In genomic region chr3:71704915-71705314, GRCh38 we compare ENCODE assay signal across 17 cellular contexts. TPM values are rescaled to one million over a fixed set of nuclear protein-coding genes. Genes with fewer than 3 reads are reported as not detected.
DNase-seq lines count a peak whose midpoint lies in the region; ATAC-seq lines count a peak whose summit lies in the region.
"Had no signal": no experiment of that assay in that cellular context is flagged by ENCODE, and none has a peak within 500 bp of the region (broad histone marks: within the 10 kb centered on the region; RNA-seq: fewer than 3 reads in every experiment).

No MANE protein-coding gene starts in this region.

- H2BK120ac ChIP-seq in neuronal stem cell (ENCODE audit: low read depth, low read length): no peak overlapping the region

- no peak overlapping the region for H3K4me3 ChIP-seq in neuronal stem cell (ENCODE audit: low read length in 2 of 2)

- no peak overlapping the region for H4K91ac ChIP-seq in neuronal stem cell (ENCODE audit: low read depth, low read length, poor library complexity)

- H3K36me3 Mint-ChIP-seq in activated naive CD4-positive, alpha-beta T cell treated with anti-CD3 and anti-CD28 coated beads, Interleukin-2, amount 10 ng/mL, durations not matched to agents 7 days and 5 days: peaks cover 78% of the 10 kb centered on the region
- peaks cover 54% of the 10 kb centered on the region for H3K36me3 Mint-ChIP-seq in T-cell
- H3K36me3 Mint-ChIP-seq in activated naive CD8-positive, alpha-beta T cell treated with anti-CD3 and anti-CD28 coated beads, Interleukin-2, amount 10 ng/mL, durations not matched to agents 7 days and 5 days: peaks cover 52% of the 10 kb centered on the region
- peaks cover 0 to 56% (median 14%) of the 10 kb centered on the region in 3 donors for H3K36me3 Mint-ChIP-seq in naive thymus-derived CD8-positive, alpha-beta T cell

- no peak overlapping the region for H2BK12ac ChIP-seq in neuronal stem cell (ENCODE audit: low read length)

- no peak overlapping the region for H2AFZ ChIP-seq in neuronal stem cell (ENCODE audit: low read length)

- H3K36me3 ChIP-seq in neuronal stem cell (replicated peaks in 1 of 2; ENCODE audit: control insufficient read depth in 2 of 2, insufficient read depth in 2 of 2, low read length in 2 of 2): no peaks in the 10 kb centered on the region

- peaks cover 81% of the 10 kb centered on the region for H3K4me1 Mint-ChIP-seq in activated naive CD4-positive, alpha-beta T cell treated with anti-CD3 and anti-CD28 coated beads, Interleukin-2, amount 10 ng/mL, durations not matched to agents 7 days and 5 days
- H3K4me1 Mint-ChIP-seq in T-cell: peaks cover 65 to 87% (median 84%) of the 10 kb centered on the region in 3 donors
- peaks cover 62% of the 10 kb centered on the region for H3K4me1 Mint-ChIP-seq in activated naive CD8-positive, alpha-beta T cell treated with anti-CD3 and anti-CD28 coated beads, Interleukin-2, amount 10 ng/mL, durations not matched to agents 7 days and 5 days
- H3K4me1 Mint-ChIP-seq in naive thymus-derived CD8-positive, alpha-beta T cell: peaks cover 20 to 69% (median 60%) of the 10 kb centered on the region in 4 donors

- H3K27me3 ChIP-seq in neuronal stem cell (ENCODE audit: control insufficient read depth in 3 of 3, insufficient read depth in 3 of 3, low read depth in 1 of 3, low read length in 3 of 3): no peaks in the 10 kb centered on the region

- CTCF ChIA-PET in activated naive CD4-positive, alpha-beta T cell treated with anti-CD3 and anti-CD28 coated beads, Interleukin-2, amount 10 ng/mL, durations not matched to agents 7 days and 5 days (lab: Charles Lee): interaction anchor here (1.0 kb wide), 1 partner anchor 170 kb away, joined by 3 read pairs; no protein-coding TSS in a partner anchor
- CTCF ChIA-PET in T-cell (lab: Charles Lee): interaction anchor here in 1 of 2 donors (0.5 kb wide), 1 partner anchor 413 kb away, joined by 3 read pairs; no protein-coding TSS in a partner anchor

- H2BK5ac ChIP-seq in neuronal stem cell (ENCODE audit: low read length): no peak overlapping the region

- no peak overlapping the region for H3K27ac ChIP-seq in neuronal stem cell (replicated peaks; ENCODE audit: low read length)

- H3K27ac Mint-ChIP-seq in activated naive CD4-positive, alpha-beta T cell treated with anti-CD3 and anti-CD28 coated beads, Interleukin-2, amount 10 ng/mL, durations not matched to agents 7 days and 5 days: peak overlapping the region; percentile 64
- H3K27ac Mint-ChIP-seq in T-cell: peak overlapping the region; percentile 64 to 83
- H3K27ac Mint-ChIP-seq in activated naive CD8-positive, alpha-beta T cell treated with anti-CD3 and anti-CD28 coated beads, Interleukin-2, amount 10 ng/mL, durations not matched to agents 7 days and 5 days: peak overlapping the region; percentile 62
- H3K27ac Mint-ChIP-seq in naive thymus-derived CD8-positive, alpha-beta T cell: peak overlapping the region in 7 of 10 donors; percentile 25 to 80 (median 41)
- H3K27ac Mint-ChIP-seq: HFFc6 had no signal

- no peak overlapping the region for H2AK5ac ChIP-seq in neuronal stem cell (ENCODE audit: low read depth, low read length)

- no peaks in the 10 kb centered on the region for H3K9me3 Mint-ChIP-seq in activated naive CD4-positive, alpha-beta T cell treated with anti-CD3 and anti-CD28 coated beads, Interleukin-2, amount 10 ng/mL, durations not matched to agents 7 days and 5 days
- no peaks in the 10 kb centered on the region for H3K9me3 Mint-ChIP-seq in T-cell
- no peaks in the 10 kb centered on the region for H3K9me3 Mint-ChIP-seq in activated naive CD8-positive, alpha-beta T cell treated with anti-CD3 and anti-CD28 coated beads, Interleukin-2, amount 10 ng/mL, durations not matched to agents 7 days and 5 days
- no peaks in the 10 kb centered on the region for H3K9me3 Mint-ChIP-seq in naive thymus-derived CD8-positive, alpha-beta T cell
- H3K9me3 Mint-ChIP-seq: CD8-positive, alpha-beta memory T cell; HFFc6 had no signal

- no peak overlapping the region for H3K4me2 ChIP-seq in neuronal stem cell (ENCODE audit: insufficient read depth, low read length, poor library complexity, severe bottlenecking)

- no peak overlapping the region for H3K4ac ChIP-seq in neuronal stem cell (ENCODE audit: low read length)

- no peak overlapping the region for H3K14ac ChIP-seq in neuronal stem cell (ENCODE audit: low read length)

- no peaks in the 10 kb centered on the region for H3K9me3 ChIP-seq in neuronal stem cell (replicated peaks in 1 of 2; ENCODE audit: control insufficient read depth in 2 of 2, insufficient read depth in 1 of 2, low read depth in 1 of 2, low read length in 2 of 2)

- no peak for ATAC-seq in T-cell (replicated peaks in 1 of 4)
- ATAC-seq in activated naive CD8-positive, alpha-beta T cell treated with anti-CD3 and anti-CD28 coated beads, Interleukin-2, amount 10 ng/mL, durations not matched to agents 7 days and 5 days (ENCODE audit: low read depth): no peak
- no peak for ATAC-seq in naive thymus-derived CD8-positive, alpha-beta T cell
- ATAC-seq: PC-3 had no signal

- POLR2A ChIA-PET in T-cell (lab: Charles Lee): no interaction called here
- POLR2A ChIA-PET in activated naive CD8-positive, alpha-beta T cell treated with anti-CD3 and anti-CD28 coated beads, Interleukin-2, amount 10 ng/mL, durations not matched to agents 7 days and 5 days (lab: Charles Lee): interaction anchor here (1.1 kb wide), 1 partner anchor 19 kb away, joined by 8 read pairs; the partner anchor contains the start of gene EIF4E3
- POLR2A ChIA-PET in naive thymus-derived CD8-positive, alpha-beta T cell (lab: Charles Lee): no interaction called here

- H4K8ac ChIP-seq in neuronal stem cell (ENCODE audit: low read depth, low read length): no peak overlapping the region

- no peak overlapping the region for H3K9ac ChIP-seq in neuronal stem cell (ENCODE audit: low read depth, low read length, poor library complexity)

- H3K4me1 ChIP-seq in neuronal stem cell (ENCODE audit: control insufficient read depth in 2 of 2, insufficient read depth in 1 of 2, low read depth in 1 of 2, low read length in 2 of 2): no peaks in the 10 kb centered on the region

- H3K4me3 Mint-ChIP-seq in activated naive CD4-positive, alpha-beta T cell treated with anti-CD3 and anti-CD28 coated beads, Interleukin-2, amount 10 ng/mL, durations not matched to agents 7 days and 5 days: no peak overlapping the region
- H3K4me3 Mint-ChIP-seq in T-cell: no peak overlapping the region
- H3K4me3 Mint-ChIP-seq in activated naive CD8-positive, alpha-beta T cell treated with anti-CD3 and anti-CD28 coated beads, Interleukin-2, amount 10 ng/mL, durations not matched to agents 7 days and 5 days: no peak overlapping the region
- peak overlapping the region in 1 of 10 donors; percentile 30 for H3K4me3 Mint-ChIP-seq in naive thymus-derived CD8-positive, alpha-beta T cell
- H3K4me3 Mint-ChIP-seq: HFFc6 had no signal

- H3K27me3 Mint-ChIP-seq in activated naive CD4-positive, alpha-beta T cell treated with anti-CD3 and anti-CD28 coated beads, Interleukin-2, amount 10 ng/mL, durations not matched to agents 7 days and 5 days: no peaks in the 10 kb centered on the region
- H3K27me3 Mint-ChIP-seq in T-cell: no peaks in the 10 kb centered on the region
- no peaks in the 10 kb centered on the region for H3K27me3 Mint-ChIP-seq in activated naive CD8-positive, alpha-beta T cell treated with anti-CD3 and anti-CD28 coated beads, Interleukin-2, amount 10 ng/mL, durations not matched to agents 7 days and 5 days
- no peaks in the 10 kb centered on the region for H3K27me3 Mint-ChIP-seq in naive thymus-derived CD8-positive, alpha-beta T cell
- H3K27me3 Mint-ChIP-seq: CD8-positive, alpha-beta memory T cell had no signal

- H2BK15ac ChIP-seq in neuronal stem cell (ENCODE audit: low read length): no peak overlapping the region

- H3K23ac ChIP-seq in neuronal stem cell (ENCODE audit: low read depth, low read length, poor library complexity): no peak overlapping the region

- no peaks in the 10 kb centered on the region for H3K79me1 ChIP-seq in neuronal stem cell (ENCODE audit: low read depth, low read length)

- no peak for DNase-seq in activated naive CD4-positive, alpha-beta T cell treated with anti-CD3 and anti-CD28 coated beads, Interleukin-2, amount 10 ng/mL, durations not matched to agents 7 days and 5 days
- DNase-seq in activated naive CD4-positive, alpha-beta T cell treated with Interleukin-2 at 50 U/mL for 16 hours: no peak
- no peak for DNase-seq in T-cell
- DNase-seq in activated naive CD8-positive, alpha-beta T cell treated with anti-CD3 and anti-CD28 coated beads, Interleukin-2, amount 10 ng/mL, durations not matched to agents 7 days and 5 days: no peak
- DNase-seq in naive thymus-derived CD8-positive, alpha-beta T cell: no peak
- no peak for DNase-seq in cortex of kidney (lab: John Stamatoyannopoulos, UW)
- no peak for DNase-seq in neuronal stem cell (ENCODE audit: low spot score)
- no peak for DNase-seq in stimulated activated CD4-positive, alpha-beta T cell treated with anti-CD3 and anti-CD28 coated beads, Interleukin-1b, Interleukin-23, amount 100 ng/mL, for 48 hours
- DNase-seq: ACHN; CD8-positive, alpha-beta memory T cell; HFFc6; KG1; NCI-H1105; NCI-H187; NCI-H446; PC-3 had no signal

- H3K18ac ChIP-seq in neuronal stem cell (ENCODE audit: low read length): no peak overlapping the region

RNA-seq across cellular contexts. Expression of gene EIF4E3, which starts 20.3 kb away (rescaled TPM):
- total RNA-seq in T-cell: 10 to 100 TPM; 32.3 to 62.5 (median 58.6) TPM
- 10 to 100 TPM; 63.6 to 64.6 TPM for total RNA-seq in activated naive CD8-positive, alpha-beta T cell treated with anti-CD3 and anti-CD28 coated beads, Interleukin-2, amount 10 ng/mL, durations not matched to agents 7 days and 5 days
- 10 to 100 TPM; 37.8 to 38.2 TPM for total RNA-seq in naive thymus-derived CD8-positive, alpha-beta T cell
- polyA plus RNA-seq in naive thymus-derived CD8-positive, alpha-beta T cell: 10 to 100 TPM; 23.3 to 48.3 (median 32.1) TPM
- 9.8 TPM for polyA plus RNA-seq in neuronal stem cell (2013, experiment 1 of 2)
- polyA plus RNA-seq in neuronal stem cell (2013, experiment 2 of 2): 10.8 TPM

RNA-seq across cellular contexts. Expression of gene GPR27, which starts 48.7 kb away (rescaled TPM):
- 1 to 10 TPM in 2 of 5 donors, under 1 TPM in 3; 0.42 to 1.3 (median 0.73) TPM for total RNA-seq in T-cell
- under 1 TPM; 0.17 to 0.28 TPM for total RNA-seq in activated naive CD8-positive, alpha-beta T cell treated with anti-CD3 and anti-CD28 coated beads, Interleukin-2, amount 10 ng/mL, durations not matched to agents 7 days and 5 days
- under 1 TPM in 1 of 2 experiments, not detected in 1; 0.16 TPM for total RNA-seq in naive thymus-derived CD8-positive, alpha-beta T cell
- polyA plus RNA-seq in naive thymus-derived CD8-positive, alpha-beta T cell: under 1 TPM; 0.11 to 0.87 (median 0.18) TPM
- 13.0 TPM for polyA plus RNA-seq in neuronal stem cell (2013, experiment 1 of 2)
- 13.4 TPM for polyA plus RNA-seq in neuronal stem cell (2013, experiment 2 of 2)
- total RNA-seq: H4, HFFc6 had no signal
